ENCODE assay signal across 1 cellular context in genomic region chr17:81034779-81035388, GRCh38.
TF ChIP-seq lines count a peak whose summit lies in the region.

TSS of gene BAIAP2 (plus strand) at chr17:81035151. CDS start at chr17:81035255, 104 bp downstream.

TF ChIP-seq in HEK293, 187 proteins besides CTCF, POLR2A, EP300 and RAD21 (continued from another document and continues in another):
- no peak for TF ChIP-seq ZNF324 (tag by site-specific recombination; IDR thresholded peaks at IDR 0.05)
- 0 out of 2 replicates have a peak, but pooled peaks have one; percentile 32 for TF ChIP-seq ZBTB11 (tag by site-specific recombination; conservative IDR thresholded peaks at IDR 0.05; ENCODE audit: low read depth)
- TF ChIP-seq ZNF558 (tag by site-specific recombination; IDR thresholded peaks at IDR 0.05): no peak
- TF ChIP-seq, protein P1, sequence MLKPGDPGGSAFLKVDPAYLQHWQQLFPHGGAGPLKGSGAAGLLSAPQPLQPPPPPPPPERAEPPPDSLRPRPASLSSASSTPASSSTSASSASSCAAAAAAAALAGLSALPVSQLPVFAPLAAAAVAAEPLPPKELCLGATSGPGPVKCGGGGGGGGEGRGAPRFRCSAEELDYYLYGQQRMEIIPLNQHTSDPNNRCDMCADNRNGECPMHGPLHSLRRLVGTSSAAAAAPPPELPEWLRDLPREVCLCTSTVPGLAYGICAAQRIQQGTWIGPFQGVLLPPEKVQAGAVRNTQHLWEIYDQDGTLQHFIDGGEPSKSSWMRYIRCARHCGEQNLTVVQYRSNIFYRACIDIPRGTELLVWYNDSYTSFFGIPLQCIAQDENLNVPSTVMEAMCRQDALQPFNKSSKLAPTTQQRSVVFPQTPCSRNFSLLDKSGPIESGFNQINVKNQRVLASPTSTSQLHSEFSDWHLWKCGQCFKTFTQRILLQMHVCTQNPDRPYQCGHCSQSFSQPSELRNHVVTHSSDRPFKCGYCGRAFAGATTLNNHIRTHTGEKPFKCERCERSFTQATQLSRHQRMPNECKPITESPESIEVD (tag by site-specific recombination; IDR thresholded peaks at IDR 0.05): no peak
- TF ChIP-seq, protein P2, sequence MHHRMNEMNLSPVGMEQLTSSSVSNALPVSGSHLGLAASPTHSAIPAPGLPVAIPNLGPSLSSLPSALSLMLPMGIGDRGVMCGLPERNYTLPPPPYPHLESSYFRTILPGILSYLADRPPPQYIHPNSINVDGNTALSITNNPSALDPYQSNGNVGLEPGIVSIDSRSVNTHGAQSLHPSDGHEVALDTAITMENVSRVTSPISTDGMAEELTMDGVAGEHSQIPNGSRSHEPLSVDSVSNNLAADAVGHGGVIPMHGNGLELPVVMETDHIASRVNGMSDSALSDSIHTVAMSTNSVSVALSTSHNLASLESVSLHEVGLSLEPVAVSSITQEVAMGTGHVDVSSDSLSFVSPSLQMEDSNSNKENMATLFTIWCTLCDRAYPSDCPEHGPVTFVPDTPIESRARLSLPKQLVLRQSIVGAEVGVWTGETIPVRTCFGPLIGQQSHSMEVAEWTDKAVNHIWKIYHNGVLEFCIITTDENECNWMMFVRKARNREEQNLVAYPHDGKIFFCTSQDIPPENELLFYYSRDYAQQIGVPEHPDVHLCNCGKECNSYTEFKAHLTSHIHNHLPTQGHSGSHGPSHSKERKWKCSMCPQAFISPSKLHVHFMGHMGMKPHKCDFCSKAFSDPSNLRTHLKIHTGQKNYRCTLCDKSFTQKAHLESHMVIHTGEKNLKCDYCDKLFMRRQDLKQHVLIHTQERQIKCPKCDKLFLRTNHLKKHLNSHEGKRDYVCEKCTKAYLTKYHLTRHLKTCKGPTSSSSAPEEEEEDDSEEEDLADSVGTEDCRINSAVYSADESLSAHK (tag by site-specific recombination; IDR thresholded peaks at IDR 0.05): no peak
- TF ChIP-seq ZNF214 (tag by site-specific recombination; IDR thresholded peaks at IDR 0.05; ENCODE audit: borderline replicate concordance): no peak
- no peak for TF ChIP-seq ZNF704 (tag by site-specific recombination; IDR thresholded peaks at IDR 0.05)
- no peak for TF ChIP-seq TCF7L2 (IDR thresholded peaks at IDR 0.05; ENCODE audit: borderline replicate concordance, low read depth, low read length)
- no peak for TF ChIP-seq ZNF2 (tag by site-specific recombination; IDR thresholded peaks at IDR 0.05)
- no peak for TF ChIP-seq ZBTB21 (tag by site-specific recombination; IDR thresholded peaks at IDR 0.05)
- no peak for TF ChIP-seq ZNF792 (tag by site-specific recombination; IDR thresholded peaks at IDR 0.05)
- TF ChIP-seq, protein P3, sequence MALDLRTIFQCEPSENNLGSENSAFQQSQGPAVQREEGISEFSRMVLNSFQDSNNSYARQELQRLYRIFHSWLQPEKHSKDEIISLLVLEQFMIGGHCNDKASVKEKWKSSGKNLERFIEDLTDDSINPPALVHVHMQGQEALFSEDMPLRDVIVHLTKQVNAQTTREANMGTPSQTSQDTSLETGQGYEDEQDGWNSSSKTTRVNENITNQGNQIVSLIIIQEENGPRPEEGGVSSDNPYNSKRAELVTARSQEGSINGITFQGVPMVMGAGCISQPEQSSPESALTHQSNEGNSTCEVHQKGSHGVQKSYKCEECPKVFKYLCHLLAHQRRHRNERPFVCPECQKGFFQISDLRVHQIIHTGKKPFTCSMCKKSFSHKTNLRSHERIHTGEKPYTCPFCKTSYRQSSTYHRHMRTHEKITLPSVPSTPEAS (tag by site-specific recombination; IDR thresholded peaks at IDR 0.05): no peak
- TF ChIP-seq ZNF76 (tag by site-specific recombination; IDR thresholded peaks at IDR 0.05; ENCODE audit: borderline replicate concordance, low read depth): no peak
- TF ChIP-seq KLF8 (tag by site-specific recombination; IDR thresholded peaks at IDR 0.05): peak; percentile 71; the same call in 1 of the 2 replicates
- no peak for TF ChIP-seq OVOL3 (tag by site-specific recombination; IDR thresholded peaks at IDR 0.05)
- peak; percentile 40 for TF ChIP-seq EGR2 (tag by site-specific recombination; IDR thresholded peaks at IDR 0.05; ENCODE audit: low read depth)
- no peak for TF ChIP-seq ZNF654 (tag by site-specific recombination; IDR thresholded peaks at IDR 0.05; ENCODE audit: low read depth)
- no peak for TF ChIP-seq ZBTB48 (tag by site-specific recombination; IDR thresholded peaks at IDR 0.05)
- TF ChIP-seq ZNF626 (tag by site-specific recombination; IDR thresholded peaks at IDR 0.05): no peak
- peak; percentile 83 for TF ChIP-seq SP2 (tag by site-specific recombination; IDR thresholded peaks at IDR 0.05)
- TF ChIP-seq ZNF664 (tag by site-specific recombination; IDR thresholded peaks at IDR 0.05): no peak
- TF ChIP-seq KLF9 (tag by site-specific recombination; IDR thresholded peaks at IDR 0.05; ENCODE audit: low read depth): 0 out of 2 replicates have a peak, but pooled peaks have one; percentile 21
- TF ChIP-seq SP3 (tag by site-specific recombination; IDR thresholded peaks at IDR 0.05): peak; percentile 85
- no peak for TF ChIP-seq ZNF274 (IDR thresholded peaks at IDR 0.05; ENCODE audit: low read length)
- TF ChIP-seq ZNF274 (tag by site-specific recombination; IDR thresholded peaks at IDR 0.05; ENCODE audit: borderline replicate concordance): no peak
- TF ChIP-seq, protein P4, sequence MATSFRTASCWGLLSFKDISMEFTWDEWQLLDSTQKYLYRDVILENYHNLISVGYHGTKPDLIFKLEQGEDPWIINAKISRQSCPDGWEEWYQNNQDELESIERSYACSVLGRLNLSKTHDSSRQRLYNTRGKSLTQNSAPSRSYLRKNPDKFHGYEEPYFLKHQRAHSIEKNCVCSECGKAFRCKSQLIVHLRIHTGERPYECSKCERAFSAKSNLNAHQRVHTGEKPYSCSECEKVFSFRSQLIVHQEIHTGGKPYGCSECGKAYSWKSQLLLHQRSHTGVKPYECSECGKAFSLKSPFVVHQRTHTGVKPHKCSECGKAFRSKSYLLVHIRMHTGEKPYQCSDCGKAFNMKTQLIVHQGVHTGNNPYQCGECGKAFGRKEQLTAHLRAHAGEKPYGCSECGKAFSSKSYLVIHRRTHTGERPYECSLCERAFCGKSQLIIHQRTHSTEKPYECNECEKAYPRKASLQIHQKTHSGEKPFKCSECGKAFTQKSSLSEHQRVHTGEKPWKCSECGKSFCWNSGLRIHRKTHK (tag by site-specific recombination; IDR thresholded peaks at IDR 0.05): no peak
- TF ChIP-seq ZNF140 (tag by site-specific recombination; IDR thresholded peaks at IDR 0.05): no peak
- TF ChIP-seq, protein P5, sequence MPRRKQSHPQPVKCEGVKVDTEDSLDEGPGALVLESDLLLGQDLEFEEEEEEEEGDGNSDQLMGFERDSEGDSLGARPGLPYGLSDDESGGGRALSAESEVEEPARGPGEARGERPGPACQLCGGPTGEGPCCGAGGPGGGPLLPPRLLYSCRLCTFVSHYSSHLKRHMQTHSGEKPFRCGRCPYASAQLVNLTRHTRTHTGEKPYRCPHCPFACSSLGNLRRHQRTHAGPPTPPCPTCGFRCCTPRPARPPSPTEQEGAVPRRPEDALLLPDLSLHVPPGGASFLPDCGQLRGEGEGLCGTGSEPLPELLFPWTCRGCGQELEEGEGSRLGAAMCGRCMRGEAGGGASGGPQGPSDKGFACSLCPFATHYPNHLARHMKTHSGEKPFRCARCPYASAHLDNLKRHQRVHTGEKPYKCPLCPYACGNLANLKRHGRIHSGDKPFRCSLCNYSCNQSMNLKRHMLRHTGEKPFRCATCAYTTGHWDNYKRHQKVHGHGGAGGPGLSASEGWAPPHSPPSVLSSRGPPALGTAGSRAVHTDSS (tag by site-specific recombination; IDR thresholded peaks at IDR 0.05): no peak
- no peak for TF ChIP-seq ZNF544 (tag by site-specific recombination; IDR thresholded peaks at IDR 0.05)
- no peak for TF ChIP-seq ZNF202 (tag by site-specific recombination; IDR thresholded peaks at IDR 0.05; ENCODE audit: borderline replicate concordance)
- no peak for TF ChIP-seq ZNF211 (tag by site-specific recombination; IDR thresholded peaks at IDR 0.05; ENCODE audit: low read depth)
- TF ChIP-seq BCL11A (tag by site-specific recombination; IDR thresholded peaks at IDR 0.05; ENCODE audit: low read depth): no peak
- TF ChIP-seq, protein P6, sequence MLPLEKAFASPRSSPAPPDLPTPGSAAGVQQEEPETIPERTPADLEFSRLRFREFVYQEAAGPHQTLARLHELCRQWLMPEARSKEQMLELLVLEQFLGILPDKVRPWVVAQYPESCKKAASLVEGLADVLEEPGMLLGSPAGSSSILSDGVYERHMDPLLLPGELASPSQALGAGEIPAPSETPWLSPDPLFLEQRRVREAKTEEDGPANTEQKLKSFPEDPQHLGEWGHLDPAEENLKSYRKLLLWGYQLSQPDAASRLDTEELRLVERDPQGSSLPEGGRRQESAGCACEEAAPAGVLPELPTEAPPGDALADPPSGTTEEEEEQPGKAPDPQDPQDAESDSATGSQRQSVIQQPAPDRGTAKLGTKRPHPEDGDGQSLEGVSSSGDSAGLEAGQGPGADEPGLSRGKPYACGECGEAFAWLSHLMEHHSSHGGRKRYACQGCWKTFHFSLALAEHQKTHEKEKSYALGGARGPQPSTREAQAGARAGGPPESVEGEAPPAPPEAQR (tag by site-specific recombination; IDR thresholded peaks at IDR 0.05): no peak
- TF ChIP-seq ZNF510 (tag by site-specific recombination; IDR thresholded peaks at IDR 0.05; ENCODE audit: insufficient replicate concordance): no peak
- no peak for TF ChIP-seq ZNF670 (tag by site-specific recombination; IDR thresholded peaks at IDR 0.05; ENCODE audit: low read depth)
- no peak for TF ChIP-seq ZNF596 (tag by site-specific recombination; IDR thresholded peaks at IDR 0.05)
- TF ChIP-seq ZNF404 (tag by site-specific recombination; IDR thresholded peaks at IDR 0.05): no peak
- TF ChIP-seq ZSCAN23 (tag by site-specific recombination; IDR thresholded peaks at IDR 0.05): no peak
- TF ChIP-seq ZNF16 (tag by site-specific recombination; IDR thresholded peaks at IDR 0.05; ENCODE audit: low read depth): no peak
- no peak for TF ChIP-seq ZNF629 (tag by site-specific recombination; IDR thresholded peaks at IDR 0.05)
- no peak for TF ChIP-seq ZNF248 (tag by site-specific recombination; IDR thresholded peaks at IDR 0.05)
- no peak for TF ChIP-seq ZNF571 (tag by site-specific recombination; IDR thresholded peaks at IDR 0.05)
- no peak for TF ChIP-seq ZFP41 (tag by site-specific recombination; IDR thresholded peaks at IDR 0.05; ENCODE audit: borderline replicate concordance)
- TF ChIP-seq ZNF610 (tag by site-specific recombination; IDR thresholded peaks at IDR 0.05; ENCODE audit: borderline replicate concordance): no peak
- TF ChIP-seq, protein P7, sequence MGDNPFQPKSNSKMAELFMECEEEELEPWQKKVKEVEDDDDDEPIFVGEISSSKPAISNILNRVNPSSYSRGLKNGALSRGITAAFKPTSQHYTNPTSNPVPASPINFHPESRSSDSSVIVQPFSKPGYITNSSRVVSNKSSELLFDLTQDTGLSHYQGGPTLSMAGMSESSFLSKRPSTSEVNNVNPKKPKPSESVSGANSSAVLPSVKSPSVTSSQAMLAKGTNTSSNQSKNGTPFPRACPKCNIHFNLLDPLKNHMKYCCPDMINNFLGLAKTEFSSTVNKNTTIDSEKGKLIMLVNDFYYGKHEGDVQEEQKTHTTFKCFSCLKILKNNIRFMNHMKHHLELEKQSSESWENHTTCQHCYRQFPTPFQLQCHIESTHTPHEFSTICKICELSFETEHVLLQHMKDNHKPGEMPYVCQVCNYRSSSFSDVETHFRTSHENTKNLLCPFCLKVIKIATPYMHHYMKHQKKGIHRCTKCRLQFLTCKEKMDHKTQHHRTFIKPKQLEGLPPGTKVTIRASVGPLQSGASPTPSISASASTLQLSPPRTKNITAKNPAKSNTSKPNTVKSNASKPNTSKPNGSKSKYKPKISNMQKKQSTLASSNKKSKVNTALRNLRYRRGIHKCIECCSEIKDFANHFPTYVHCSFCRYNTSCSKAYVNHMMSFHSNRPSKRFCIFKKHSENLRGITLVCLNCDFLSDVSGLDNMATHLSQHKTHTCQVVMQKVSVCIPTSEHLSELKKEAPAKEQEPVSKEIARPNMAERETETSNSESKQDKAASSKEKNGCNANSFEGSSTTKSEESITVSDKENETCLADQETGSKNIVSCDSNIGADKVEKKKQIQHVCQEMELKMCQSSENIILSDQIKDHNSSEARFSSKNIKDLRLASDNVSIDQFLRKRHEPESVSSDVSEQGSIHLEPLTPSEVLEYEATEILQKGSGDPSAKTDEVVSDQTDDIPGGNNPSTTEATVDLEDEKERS (tag by site-specific recombination; IDR thresholded peaks at IDR 0.05): no peak
- TF ChIP-seq ZNF433 (tag by site-specific recombination; IDR thresholded peaks at IDR 0.05; ENCODE audit: low read depth): no peak
- TF ChIP-seq ZNF416 (tag by site-specific recombination; IDR thresholded peaks at IDR 0.05): no peak
- TF ChIP-seq ZNF169 (tag by site-specific recombination; IDR thresholded peaks at IDR 0.05): no peak
- TF ChIP-seq ZFHX2 (tag by site-specific recombination; conservative IDR thresholded peaks at IDR 0.05): peak; percentile 51
- TF ChIP-seq ZNF549 (tag by site-specific recombination; IDR thresholded peaks at IDR 0.05): no peak
- no peak for TF ChIP-seq ZNF302 (tag by site-specific recombination; IDR thresholded peaks at IDR 0.05; ENCODE audit: low read depth)
- TF ChIP-seq HOXC10 (CRISPR knock-in tag; IDR thresholded peaks at IDR 0.05): no peak
- no peak for TF ChIP-seq ZNF521 (tag by site-specific recombination; IDR thresholded peaks at IDR 0.05)
- TF ChIP-seq ZNF174 (tag by site-specific recombination; IDR thresholded peaks at IDR 0.05): no peak
